ENCODE assay signal across 8 cellular contexts in the genomic region with DNA sequence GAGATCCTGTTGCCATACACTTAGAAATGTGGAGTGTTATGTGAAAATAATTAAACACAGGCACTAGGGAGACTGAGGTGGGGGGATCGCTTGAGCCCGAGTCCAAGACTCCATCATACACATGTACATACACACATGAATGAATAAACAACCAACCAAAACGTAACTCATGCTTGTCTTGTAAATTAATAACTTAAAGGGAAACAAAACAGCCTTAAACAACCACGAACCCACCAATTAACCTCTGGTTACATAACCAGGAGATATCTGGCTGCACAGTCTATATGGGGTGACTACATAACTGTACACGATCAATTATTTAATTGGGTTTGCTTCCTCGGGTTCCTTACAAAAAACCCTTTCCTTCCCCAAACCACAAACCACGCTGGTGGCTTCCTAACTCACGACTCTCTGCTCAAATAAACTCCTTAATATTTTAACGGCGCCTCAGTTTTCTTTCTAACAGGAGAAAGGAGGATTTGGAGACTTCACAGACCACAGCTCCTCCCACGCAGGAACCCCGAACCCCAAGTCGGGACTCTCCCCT. TPM values are rescaled to one million over a fixed set of nuclear protein-coding genes. Genes with fewer than 3 reads are reported as not detected.
DNase-seq lines count a peak whose midpoint lies in the region; ATAC-seq and TF ChIP-seq lines count a peak whose summit lies in the region.

No MANE protein-coding gene starts in this region.

- H3K4me3 ChIP-seq in BJ (ENCODE audit: low read depth, low read length) = peak overlapping the region; percentile 65

- no peaks in the 10 kb centered on the region for H3K36me3 ChIP-seq in BJ (ENCODE audit: control insufficient read depth, insufficient read depth, low read length)

- H3K36me3 Mint-ChIP-seq in central memory CD8-positive, alpha-beta T cell (ENCODE audit: insufficient read depth) = peaks cover 11% of the 10 kb centered on the region
- H3K36me3 Mint-ChIP-seq in mesothelial cell of epicardium = peaks cover 30% of the 10 kb centered on the region

- peaks cover 8% of the 10 kb centered on the region for H3K27me3 Mint-ChIP-seq in central memory CD8-positive, alpha-beta T cell
- no peaks in the 10 kb centered on the region for H3K27me3 Mint-ChIP-seq in mesothelial cell of epicardium (ENCODE audit: low read depth)

- no peaks in the 10 kb centered on the region for H3K9me3 Mint-ChIP-seq in central memory CD8-positive, alpha-beta T cell
- peaks cover 36% of the 10 kb centered on the region for H3K9me3 Mint-ChIP-seq in mesothelial cell of epicardium

- H3K27me3 ChIP-seq in BJ (ENCODE audit: control insufficient read depth, insufficient read depth, low read length) = no peaks in the 10 kb centered on the region

- H3K4me3 Mint-ChIP-seq in central memory CD8-positive, alpha-beta T cell = peak overlapping the region; percentile 89
- peak overlapping the region; percentile 94 for H3K4me3 Mint-ChIP-seq in mesothelial cell of epicardium

- peak overlapping the region; percentile 89 for H3K27ac Mint-ChIP-seq in central memory CD8-positive, alpha-beta T cell (ENCODE audit: low read depth)
- peak overlapping the region; percentile 83 for H3K27ac Mint-ChIP-seq in mesothelial cell of epicardium

- H3K4me1 Mint-ChIP-seq in central memory CD8-positive, alpha-beta T cell = peaks cover 41% of the 10 kb centered on the region
- H3K4me1 Mint-ChIP-seq in mesothelial cell of epicardium = peaks cover 15% of the 10 kb centered on the region

- CTCF ChIA-PET in BJ (lab: Yijun Ruan, JAX) = interaction anchor here (0.9 kb wide), 1 partner anchor 11 kb away, joined by 3 read pairs; no protein-coding TSS in a partner anchor

- POLR2A ChIA-PET in BJ (lab: Charles Lee) = interaction anchor here (0.7 kb wide), 1 partner anchor 146 kb away, joined by 3 read pairs; no protein-coding TSS in a partner anchor

- DNase-seq in BJ (ENCODE audit: low read depth) (no peak), MV-4-11 (lab: John Stamatoyannopoulos, UW) (peak; percentile 28), mesothelial cell of epicardium (ENCODE audit: low spot score in 2 of 2, unreplicated experiment in 2 of 2) (no peak), NCI-H226 (no peak), NCI-H2029 treated with DMSO at 0.1 percent for 48 hours (lab: John Stamatoyannopoulos, UW) (no peak)
- DNase-seq in central memory CD8-positive, alpha-beta T cell (ENCODE audit: low spot score in 2 of 2) = no peak
- no peak for DNase-seq in stimulated activated naive CD4-positive, alpha-beta T cell treated with Interleukin-2 at 50 U/mL for 16 hours (lab: John Stamatoyannopoulos, UW)

- TF ChIP-seq CTCF in BJ (IDR thresholded peaks at IDR 0.05; ENCODE audit: insufficient read depth, low read depth, low read length) = no peak
- no peak for TF ChIP-seq CTCF in mesothelial cell of epicardium (IDR thresholded peaks at IDR 0.05; ENCODE audit: unreplicated experiment)

- peak; percentile 12 for ATAC-seq in GM19324 (IDR thresholded peaks at IDR 0.05; ENCODE audit: low FRiP score, unreplicated experiment)
- peak; percentile 47 for ATAC-seq in central memory CD8-positive, alpha-beta T cell (replicated peaks; ENCODE audit: extremely low read depth, poor library complexity, severe bottlenecking)

RNA-seq across cellular contexts. Expression of a gene that starts 0.8 kb away (rescaled TPM):
- 0.66 and 1.6 TPM in 2 replicates for polyA plus RNA-seq in BJ (2011; rRNA removed)
- polyA minus RNA-seq in BJ (2011; rRNA and poly(A)+ RNA removed) = 0.26 and 0.57 TPM in 2 replicates
- total RNA-seq in mesothelial cell of epicardium = 6.9 to 7.8 TPM (median 7.4 TPM) in 3 replicates

RNA-seq across cellular contexts. Expression of a gene that starts 26.3 kb away (rescaled TPM):
- 2.1 and 4.1 TPM in 2 replicates for polyA plus RNA-seq in BJ (2011; rRNA removed)
- 4.7 and 5.0 TPM in 2 replicates for polyA minus RNA-seq in BJ (2011; rRNA and poly(A)+ RNA removed)
- total RNA-seq in mesothelial cell of epicardium = 17.0 to 17.7 TPM (median 17.4 TPM) in 3 replicates
